19 cellular contexts compared by ENCODE assay signal in the genomic region with DNA sequence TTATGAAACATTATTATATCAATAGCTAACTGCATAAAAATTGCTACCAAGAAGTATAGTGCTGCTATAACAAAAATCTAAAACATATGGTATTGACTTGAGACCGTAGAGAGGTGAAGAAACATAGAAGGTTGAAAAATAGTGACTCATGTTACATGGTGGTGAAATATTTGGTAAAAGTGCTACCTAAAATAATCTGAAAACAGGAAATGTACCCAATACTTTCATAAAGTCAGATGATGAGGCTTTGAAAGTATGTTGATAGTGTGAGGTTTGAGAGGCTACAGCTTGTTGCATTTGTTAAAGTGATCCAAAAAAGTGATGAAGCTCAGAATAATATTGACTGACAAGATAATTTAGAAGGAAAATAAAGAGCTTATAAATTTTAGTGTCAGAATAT.
"Had no signal": no experiment of that assay in that cellular context is flagged by ENCODE, and none has a peak within 500 bp of the region (broad histone marks: within the 10 kb centered on the region; RNA-seq: fewer than 3 reads in every experiment).

No MANE protein-coding gene starts in this region.

- ATAC-seq: foreskin keratinocyte; lower lobe of right lung; natural killer cell; sciatic nerve; stimulated activated memory B cell treated with anti-CD40 and anti-IgM and Interleukin-4, amounts not matched to agents 10 μg/mL and 1 μg/mL and 100 μg/mL, for 72 hours had no signal

- H3K27ac ChIP-seq: esophagus squamous epithelium, foreskin keratinocyte, left ventricle myocardium inferior, lower lobe of right lung, spleen, tibial artery had no signal

- H3K9me3 ChIP-seq: esophagus squamous epithelium, left ventricle myocardium inferior, lower lobe of right lung, spleen, tibial artery had no signal

- H3K27me3 Mint-ChIP-seq: memory B cell; stimulated activated memory B cell treated with anti-CD40 and anti-IgM and Interleukin-4, amounts not matched to agents 10 μg/mL and 1 μg/mL and 100 μg/mL, for 72 hours; stimulated activated naive CD8-positive, alpha-beta T cell treated with anti-CD3 and anti-CD28 coated beads, Interleukin-15, Interleukin-2, amounts not matched to agents 100 ng/mL and 50 ng/mL, for 24 hours had no signal

- H3K4me1 ChIP-seq: esophagus squamous epithelium, foreskin keratinocyte, left ventricle myocardium inferior, lower lobe of right lung, spleen had no signal

- H3K36me3 Mint-ChIP-seq: immature natural killer cell; memory B cell; mesothelial cell of epicardium; natural killer cell; stimulated activated memory B cell treated with anti-CD40 and anti-IgM and Interleukin-4, amounts not matched to agents 10 μg/mL and 1 μg/mL and 100 μg/mL, for 72 hours had no signal

- DNase-seq: dermis blood vessel endothelial cell; esophagus squamous epithelium; foreskin keratinocyte; immature natural killer cell; left ventricle myocardium inferior; lower lobe of right lung; natural killer cell; posterior cingulate gyrus; spleen; stimulated activated CD4-positive, alpha-beta T cell treated with anti-CD3 and anti-CD28 coated beads, Interleukin-15, amount 100 ng/mL, for 24 hours; stimulated activated CD4-positive, alpha-beta T cell treated with anti-CD3 and anti-CD28 coated beads, Interleukin-1b, Interleukin-23, amount 100 ng/mL, for 48 hours; stimulated activated CD4-positive, alpha-beta T cell treated with anti-CD3 and anti-CD28 coated beads, Interleukin-4, amount 100 ng/mL, for 24 hours; tibial artery had no signal

- H3K4me3 Mint-ChIP-seq: immature natural killer cell; memory B cell; mesothelial cell of epicardium; natural killer cell; neural crest cell; stimulated activated memory B cell treated with anti-CD40 and anti-IgM and Interleukin-4, amounts not matched to agents 10 μg/mL and 1 μg/mL and 100 μg/mL, for 72 hours; stimulated activated naive CD8-positive, alpha-beta T cell treated with anti-CD3 and anti-CD28 coated beads, Interleukin-15, Interleukin-2, amounts not matched to agents 100 ng/mL and 50 ng/mL, for 24 hours had no signal

- H3K4me1 Mint-ChIP-seq: immature natural killer cell; memory B cell; mesothelial cell of epicardium; natural killer cell; neural crest cell; stimulated activated memory B cell treated with anti-CD40 and anti-IgM and Interleukin-4, amounts not matched to agents 10 μg/mL and 1 μg/mL and 100 μg/mL, for 72 hours had no signal

- H3K4me3 ChIP-seq: esophagus squamous epithelium, left ventricle myocardium inferior, lower lobe of right lung, spleen, tibial artery had no signal

- H3K27me3 ChIP-seq: esophagus squamous epithelium, foreskin keratinocyte, spleen, tibial artery had no signal

- H3K36me3 ChIP-seq: esophagus squamous epithelium, left ventricle myocardium inferior, lower lobe of right lung, spleen, tibial artery had no signal

- H3K27ac Mint-ChIP-seq: immature natural killer cell; memory B cell; mesothelial cell of epicardium; natural killer cell; stimulated activated memory B cell treated with anti-CD40 and anti-IgM and Interleukin-4, amounts not matched to agents 10 μg/mL and 1 μg/mL and 100 μg/mL, for 72 hours; stimulated activated naive CD8-positive, alpha-beta T cell treated with anti-CD3 and anti-CD28 coated beads, Interleukin-15, Interleukin-2, amounts not matched to agents 100 ng/mL and 50 ng/mL, for 24 hours had no signal

- H3K9me3 Mint-ChIP-seq: memory B cell; mesothelial cell of epicardium; natural killer cell; neural crest cell; stimulated activated memory B cell treated with anti-CD40 and anti-IgM and Interleukin-4, amounts not matched to agents 10 μg/mL and 1 μg/mL and 100 μg/mL, for 72 hours; stimulated activated naive CD8-positive, alpha-beta T cell treated with anti-CD3 and anti-CD28 coated beads, Interleukin-15, Interleukin-2, amounts not matched to agents 100 ng/mL and 50 ng/mL, for 24 hours had no signal
